ENCODE assay signal across 9 cellular contexts in the genomic region with DNA sequence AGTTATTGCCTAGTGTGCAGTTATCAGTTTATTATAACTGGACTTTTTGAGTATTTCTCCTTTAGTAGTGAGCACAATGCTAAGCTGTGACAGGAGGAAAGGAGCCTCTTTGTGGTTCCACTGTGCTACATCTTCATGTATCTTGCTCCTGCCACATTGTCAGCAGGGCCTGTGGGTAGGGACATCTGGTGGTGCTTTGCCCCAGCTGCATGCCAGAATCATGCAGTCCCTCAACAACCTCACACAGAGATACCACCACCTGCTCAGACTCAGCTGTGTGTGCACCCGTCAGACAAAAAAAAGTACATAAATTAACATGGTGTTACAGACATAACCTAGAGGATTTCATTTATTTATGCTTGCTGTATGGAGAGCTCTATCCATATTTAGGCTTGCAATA. TPM values are rescaled to one million over a fixed set of nuclear protein-coding genes. Genes with fewer than 3 reads are reported as not detected.
DNase-seq lines count a peak whose midpoint lies in the region; ATAC-seq and TF ChIP-seq lines count a peak whose summit lies in the region.
"Had no signal": no experiment of that assay in that cellular context is flagged by ENCODE, and none has a peak within 500 bp of the region (broad histone marks: within the 10 kb centered on the region; RNA-seq: fewer than 3 reads in every experiment).

No MANE protein-coding gene starts in this region.

- no peaks in the 10 kb centered on the region for H3K9me3 ChIP-seq in CD8-positive, alpha-beta T cell (ENCODE audit: low read length)
- no peaks in the 10 kb centered on the region for H3K9me3 ChIP-seq in aorta (ENCODE audit: control insufficient read depth, low read length)

- no peaks in the 10 kb centered on the region for H3K4me1 ChIP-seq in CD8-positive, alpha-beta T cell (ENCODE audit: insufficient read depth, low read length)
- no peaks in the 10 kb centered on the region for H3K4me1 ChIP-seq in aorta (ENCODE audit: control insufficient read depth in 1 of 2, insufficient read depth in 2 of 2, low read length in 2 of 2)

- ATAC-seq in CD8-positive, alpha-beta T cell, result peak; percentile 20
- ATAC-seq in GM18861 (IDR thresholded peaks at IDR 0.05; ENCODE audit: unreplicated experiment), result peak; percentile 49
- ATAC-seq in HG03135 (IDR thresholded peaks at IDR 0.05; ENCODE audit: unreplicated experiment), result peak; percentile 81
- peak; percentile 40 to 63 (median 42) for ATAC-seq in T-cell (replicated peaks in 1 of 4)
- ATAC-seq in aorta (ENCODE audit: low FRiP score), result no peak
- ATAC-seq in GM19324 (IDR thresholded peaks at IDR 0.05; ENCODE audit: low FRiP score, unreplicated experiment), result no peak

- WGBS in aorta, 2 donors, result 57 to 84% methylated on average over 1 of the region's 1 CpG

- H3K36me3 ChIP-seq in CD8-positive, alpha-beta T cell (ENCODE audit: insufficient read depth, low read length), result peaks cover 2% of the 10 kb centered on the region
- H3K36me3 ChIP-seq in aorta (ENCODE audit: control insufficient read depth in 1 of 2, insufficient read depth in 2 of 2, low read length in 1 of 2), result peaks cover 0 to 2% of the 10 kb centered on the region in 2 donors

- H3K4me1 Mint-ChIP-seq in CD8-positive, alpha-beta T cell (ENCODE audit: low read depth), result no peaks in the 10 kb centered on the region
- peaks cover 0 to 2% (median 0%) of the 10 kb centered on the region in 3 donors for H3K4me1 Mint-ChIP-seq in T-cell
- peaks cover 2% of the 10 kb centered on the region for H3K4me1 Mint-ChIP-seq in glutamatergic neuron (ENCODE audit: low read depth, unreplicated experiment)
- H3K4me1 Mint-ChIP-seq: IgD-negative memory B cell had no signal

- no peaks in the 10 kb centered on the region for H3K27me3 ChIP-seq in CD8-positive, alpha-beta T cell (ENCODE audit: insufficient read depth, low read length)
- H3K27me3 ChIP-seq in aorta (ENCODE audit: control insufficient read depth in 1 of 2, insufficient read depth in 2 of 2, low read length in 1 of 2), result no peaks in the 10 kb centered on the region

- intact Hi-C loops in CD8-positive, alpha-beta T cell (cut with DNase I, micrococcal nuclease), result no loop called here
- intact Hi-C loops in aorta (cut with DNase I), result no loop called here

- no peaks in the 10 kb centered on the region for H3K27me3 Mint-ChIP-seq in CD8-positive, alpha-beta T cell (ENCODE audit: low read depth)
- H3K27me3 Mint-ChIP-seq in T-cell (no peaks in the 10 kb centered on the region), glutamatergic neuron (ENCODE audit: unreplicated experiment) (no peaks in the 10 kb centered on the region)
- H3K27me3 Mint-ChIP-seq: IgD-negative memory B cell had no signal

- POLR2A ChIA-PET in CD8-positive, alpha-beta T cell (lab: Charles Lee), result no interaction called here
- POLR2A ChIA-PET in T-cell (lab: Charles Lee), result no interaction called here

- H3K4me3 ChIP-seq in CD8-positive, alpha-beta T cell (ENCODE audit: low read depth, low read length), result no peak overlapping the region
- H3K4me3 ChIP-seq in aorta (ENCODE audit: low read length in 2 of 2), result no peak overlapping the region

- peak overlapping the region; percentile 53 for H3K27ac Mint-ChIP-seq in CD8-positive, alpha-beta T cell
- H3K27ac Mint-ChIP-seq in T-cell (peak overlapping the region in 1 of 2 donors; percentile 24), glutamatergic neuron (ENCODE audit: unreplicated experiment) (peak overlapping the region; percentile 46)

- CTCF ChIA-PET in CD8-positive, alpha-beta T cell (lab: Charles Lee), result interaction anchor here (1.2 to 1.4 kb wide), 2 partner anchors 10 to 67 kb away, joined by 3 read pairs; no protein-coding TSS in a partner anchor
- CTCF ChIA-PET in T-cell (lab: Charles Lee), result interaction anchor here in 1 of 2 donors (0.5 kb wide), 1 partner anchor 127 kb away, joined by 3 read pairs; no protein-coding TSS in a partner anchor

- H3K36me3 Mint-ChIP-seq in CD8-positive, alpha-beta T cell, result peaks cover 27% of the 10 kb centered on the region
- peaks cover 14% of the 10 kb centered on the region for H3K36me3 Mint-ChIP-seq in T-cell
- no peaks in the 10 kb centered on the region for H3K36me3 Mint-ChIP-seq in glutamatergic neuron (ENCODE audit: unreplicated experiment)

- no peak overlapping the region for H3K27ac ChIP-seq in CD8-positive, alpha-beta T cell (ENCODE audit: low read depth, low read length)
- H3K27ac ChIP-seq in aorta (ENCODE audit: low read depth in 1 of 2, low read length in 2 of 2), result no peak overlapping the region

- H3K9me3 Mint-ChIP-seq in CD8-positive, alpha-beta T cell, result peaks cover 2% of the 10 kb centered on the region
- H3K9me3 Mint-ChIP-seq in T-cell (no peaks in the 10 kb centered on the region), glutamatergic neuron (ENCODE audit: unreplicated experiment) (no peaks in the 10 kb centered on the region)
- H3K9me3 Mint-ChIP-seq: IgD-negative memory B cell had no signal

- peak in 2 of 7 experiments; percentile 2 to 14 for DNase-seq in CD8-positive, alpha-beta T cell
- DNase-seq in T-cell (peak in 4 of 34 experiments; percentile 1 to 15 (median 2)), glutamatergic neuron (peak; percentile 52), aorta (no peak), middle frontal gyrus (ENCODE audit: extremely low spot score, low spot score) (no peak)

- no peak overlapping the region for H3K4me3 Mint-ChIP-seq in CD8-positive, alpha-beta T cell
- H3K4me3 Mint-ChIP-seq in T-cell (no peak overlapping the region), glutamatergic neuron (ENCODE audit: unreplicated experiment) (no peak overlapping the region)
- H3K4me3 Mint-ChIP-seq: IgD-negative memory B cell had no signal

- no peak for TF ChIP-seq CTCF in CD8-positive, alpha-beta T cell (IDR thresholded peaks at IDR 0.05)
- TF ChIP-seq CTCF in glutamatergic neuron (IDR thresholded peaks at IDR 0.05; ENCODE audit: partially characterized antibody, unreplicated experiment), result no peak

RNA-seq across cellular contexts. Expression of a gene that starts 51.1 kb away (rescaled TPM):
- total RNA-seq in CD8-positive, alpha-beta T cell, result 10 to 100 TPM; 19.9 to 20.9 TPM
- 10 to 100 TPM; 20.8 to 34.0 (median 27.6) TPM for total RNA-seq in T-cell
- 15.2 TPM for total RNA-seq in glutamatergic neuron (ENCODE audit: unreplicated experiment)
- 10 to 100 TPM; 15.5 to 31.4 TPM for total RNA-seq in aorta
- 10 to 100 TPM in 1 of 2 donors, 1 to 10 TPM in 1; 8.8 to 23.8 TPM for polyA plus RNA-seq in aorta

Comparison
In these comparisons a context has a peak if more than half of its experiments do, and no peak if none do; other contexts are left out.
1. ATAC-seq: peak in CD8-positive, alpha-beta T cell (single experiment), GM18861 (single experiment), HG03135 (single experiment) and T-cell (4 of 4); none in aorta (single experiment) and GM19324 (single experiment).